8 cellular contexts compared by ENCODE assay signal in genomic region chr11:777288-778255, GRCh38. TPM values are rescaled to one million over a fixed set of nuclear protein-coding genes. Genes with fewer than 3 reads are reported as not detected.
A peak's percentile ranks its signal among the peaks of the same experiment; 100 is the strongest.
DNase-seq lines count a peak whose midpoint lies in the region; ATAC-seq, FAIRE-seq and TF ChIP-seq lines count a peak whose summit lies in the region.

A gene with protein sequence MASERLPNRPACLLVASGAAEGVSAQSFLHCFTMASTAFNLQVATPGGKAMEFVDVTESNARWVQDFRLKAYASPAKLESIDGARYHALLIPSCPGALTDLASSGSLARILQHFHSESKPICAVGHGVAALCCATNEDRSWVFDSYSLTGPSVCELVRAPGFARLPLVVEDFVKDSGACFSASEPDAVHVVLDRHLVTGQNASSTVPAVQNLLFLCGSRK (minus strand): TSS chr11:777487. CDS start chr11:777462, 25 bp downstream.

- H3K4me1 Mint-ChIP-seq in central memory CD8-positive, alpha-beta T cell: peaks cover 19% of the 10 kb centered on the region

- H3K27me3 Mint-ChIP-seq in central memory CD8-positive, alpha-beta T cell: no peaks in the 10 kb centered on the region

- peaks cover 4% of the 10 kb centered on the region for H3K36me3 Mint-ChIP-seq in central memory CD8-positive, alpha-beta T cell (ENCODE audit: insufficient read depth)

- POLR2A ChIA-PET in AG04450 (lab: Yijun Ruan, JAX): interaction anchor here (0.7 to 2.2 kb wide), 2 partner anchors 13 to 148 kb away, joined by 3 to 9 read pairs; partner anchors contain the start of gene CEND1

- no peak for DNase-seq in AG04450 (ENCODE audit: low read depth, low spot score)
- DNase-seq in NCI-H345 (lab: John Stamatoyannopoulos, UW): peak; percentile 92
- DNase-seq in central memory CD8-positive, alpha-beta T cell (ENCODE audit: low spot score in 2 of 2): peak; percentile 89 to 92
- peak; percentile 97 for DNase-seq in kidney
- DNase-seq in stimulated activated CD4-positive, alpha-beta T cell treated with anti-CD3 and anti-CD28 coated beads, Interleukin-15, amount 100 ng/mL, for 24 hours: peak; percentile 97

- H3K27me3 ChIP-seq in AG04450 (ENCODE audit: control insufficient read depth, insufficient read depth, low read length): no peaks in the 10 kb centered on the region

- ATAC-seq in GM18909 (IDR thresholded peaks at IDR 0.05; ENCODE audit: poor library complexity, unreplicated experiment) (peak; percentile 82), HG03159 (IDR thresholded peaks at IDR 0.05; ENCODE audit: unreplicated experiment) (peak; percentile 75)
- ATAC-seq in activated CD4-positive, CD25-positive, alpha-beta regulatory T cell treated with anti-CD3 and anti-CD28 coated beads, Interleukin-2, amount 50 U/mL, for 24 hours: peak; percentile 84 to 86
- ATAC-seq in central memory CD8-positive, alpha-beta T cell (replicated peaks; ENCODE audit: extremely low read depth, poor library complexity, severe bottlenecking): peak; percentile 88

- intact Hi-C loops in kidney (cut with DNase I): no loop called here

- H3K9ac ChIP-seq in kidney (ENCODE audit: low read length in 2 of 2): peak within 1 kb of the TSS; percentile 82 to 86

- H3K4me3 ChIP-seq in AG04450 (ENCODE audit: low read depth, low read length): peak within 1 kb of the TSS; percentile 82
- peak within 1 kb of the TSS; percentile 59 to 71 for H3K4me3 ChIP-seq in kidney (ENCODE audit: low read length in 2 of 2)

- peak within 1 kb of the TSS; percentile 21 for H3K27ac ChIP-seq in AG04450 (ENCODE audit: low read depth, low read length)
- H3K27ac ChIP-seq in kidney (ENCODE audit: low read depth in 2 of 2, low read length in 2 of 2): peak within 1 kb of the TSS; percentile 43 to 65

- CTCF ChIA-PET in AG04450 (lab: Charles Lee): no interaction called here

- TF ChIP-seq CTCF in AG04450 (IDR thresholded peaks at IDR 0.05; ENCODE audit: low read depth, low read length): no peak
- no peak for TF ChIP-seq CTCF in kidney (IDR thresholded peaks at IDR 0.05; ENCODE audit: borderline replicate concordance, extremely low read depth, insufficient read depth)

- FAIRE-seq in kidney (lab: Jason Lieb, UNC): no peak

- no peaks in the 10 kb centered on the region for H3K9me3 Mint-ChIP-seq in central memory CD8-positive, alpha-beta T cell

- peak within 1 kb of the TSS; percentile 76 for H3K4me3 Mint-ChIP-seq in central memory CD8-positive, alpha-beta T cell

- H3K4me1 ChIP-seq in kidney (ENCODE audit: control insufficient read depth in 1 of 2, insufficient read depth in 1 of 2, low read depth in 1 of 2, low read length in 2 of 2): peaks cover 0 to 16% of the 10 kb centered on the region in 2 donors

- peak within 1 kb of the TSS; percentile 71 for H3K27ac Mint-ChIP-seq in central memory CD8-positive, alpha-beta T cell (ENCODE audit: low read depth)

- H3K9me3 ChIP-seq in AG04450 (ENCODE audit: control insufficient read depth, insufficient read depth, low read length) (no peaks in the 10 kb centered on the region; the same call in 1 of the 2 replicates), kidney (ENCODE audit: control insufficient read depth in 1 of 2, low read length in 2 of 2) (no peaks in the 10 kb centered on the region)

- H3K36me3 ChIP-seq in kidney (ENCODE audit: control insufficient read depth in 1 of 2, insufficient read depth in 2 of 2, low read length in 2 of 2): no peaks in the 10 kb centered on the region

RNA-seq across cellular contexts. Expression of the gene that starts here (rescaled TPM):
- polyA plus RNA-seq in AG04450 (2011; rRNA removed): 15.0 and 18.8 TPM in 2 replicates
- polyA minus RNA-seq in AG04450 (2011; rRNA and poly(A)+ RNA removed): 9.3 and 11.7 TPM in 2 replicates
- 66.2 TPM for total RNA-seq in kidney
- polyA plus RNA-seq in kidney (ENCODE audit: insufficient read depth, low read depth, low replicate concordance): 38.3 TPM
